In genomic region chr5:167573274-167574127, GRCh38 we compare ENCODE assay signal across 9 cellular contexts.
DNase-seq lines count a peak whose midpoint lies in the region; TF ChIP-seq lines count a peak whose summit lies in the region.
"Had no signal": no experiment of that assay in that cellular context is flagged by ENCODE, and none has a peak within 500 bp of the region (broad histone marks: within the 10 kb centered on the region; RNA-seq: fewer than 3 reads in every experiment).

No MANE protein-coding gene starts in this region.

- H3K9me3 Mint-ChIP-seq in endodermal cell (no peaks in the 10 kb centered on the region), immature natural killer cell (peaks cover 0 to 11% (median 3%) of the 10 kb centered on the region in 6 donors)
- H3K9me3 Mint-ChIP-seq in activated T-helper 1 cell treated with anti-CD3 and anti-CD28 coated beads, Interleukin-12 subunit alpha, Interleukin-12 subunit beta, Interleukin-2, Interleukin-4 antibody, amounts not matched to agents 30 ng/mL and 10 ng/mL and 1 ng/mL, durations not matched to agents 14 hours and 24 hours and 36 hours, result no peaks in the 10 kb centered on the region
- no peaks in the 10 kb centered on the region for H3K9me3 Mint-ChIP-seq in activated CD4-positive, alpha-beta T cell treated with anti-CD3 and anti-CD28 coated beads, Interleukin-2, amount 10 ng/mL, durations not matched to agents 24 days and 14 days

- H3K4me3 ChIP-seq in endodermal cell (ENCODE audit: low read length), result peak overlapping the region; percentile 85
- H3K4me3 ChIP-seq in neuron (ENCODE audit: low read length), result peak overlapping the region; percentile 91

- H3K27me3 Mint-ChIP-seq in endodermal cell (ENCODE audit: insufficient read depth), result peaks cover 10% of the 10 kb centered on the region
- peaks cover 9% of the 10 kb centered on the region for H3K27me3 Mint-ChIP-seq in activated T-helper 1 cell treated with anti-CD3 and anti-CD28 coated beads, Interleukin-12 subunit alpha, Interleukin-12 subunit beta, Interleukin-2, Interleukin-4 antibody, amounts not matched to agents 30 ng/mL and 10 ng/mL and 1 ng/mL, durations not matched to agents 14 hours and 24 hours and 36 hours (ENCODE audit: insufficient read depth)
- peaks cover 16% of the 10 kb centered on the region for H3K27me3 Mint-ChIP-seq in activated CD4-positive, alpha-beta T cell treated with anti-CD3 and anti-CD28 coated beads, Interleukin-2, amount 10 ng/mL, durations not matched to agents 24 days and 14 days
- peaks cover 0 to 3% (median 2%) of the 10 kb centered on the region in 3 donors for H3K27me3 Mint-ChIP-seq in immature natural killer cell (ENCODE audit: low read depth in 3 of 3)

- H3K27me3 ChIP-seq in endodermal cell (ENCODE audit: control insufficient read depth, insufficient read depth, low read length, poor library complexity, severe bottlenecking) (no peaks in the 10 kb centered on the region), neuron (ENCODE audit: insufficient read depth, low read length) (no peaks in the 10 kb centered on the region)

- WGBS in endodermal cell (ENCODE audit: insufficient coverage in 1 of 2, insufficient read length in 1 of 2), 2 experiments, result 1% methylated on average over 16 to 25 of the region's 25 CpGs

- H3K4me3 Mint-ChIP-seq in endodermal cell (peak overlapping the region; percentile 59), immature natural killer cell (no peak overlapping the region)
- no peak overlapping the region for H3K4me3 Mint-ChIP-seq in activated T-helper 1 cell treated with anti-CD3 and anti-CD28 coated beads, Interleukin-12 subunit alpha, Interleukin-12 subunit beta, Interleukin-2, Interleukin-4 antibody, amounts not matched to agents 30 ng/mL and 10 ng/mL and 1 ng/mL, durations not matched to agents 14 hours and 24 hours and 36 hours
- H3K4me3 Mint-ChIP-seq in activated CD4-positive, alpha-beta T cell treated with anti-CD3 and anti-CD28 coated beads, Interleukin-2, amount 10 ng/mL, durations not matched to agents 24 days and 14 days, result no peak overlapping the region

- peak overlapping the region; percentile 59 for H2AFZ ChIP-seq in neuron (ENCODE audit: low read depth, low read length)

- peaks cover 23% of the 10 kb centered on the region for H3K4me1 ChIP-seq in endodermal cell (ENCODE audit: control insufficient read depth, insufficient read depth, low read length)
- H3K4me1 ChIP-seq in neuron (ENCODE audit: insufficient read depth, low read length), result peaks cover 62% of the 10 kb centered on the region

- in situ Hi-C loops in GM13976 (cut with MboI; ENCODE audit: low sequenced_read_pairs, unreplicated experiment), result no loop called here

- H3K4me1 Mint-ChIP-seq in endodermal cell (peaks cover 68% of the 10 kb centered on the region), immature natural killer cell (no peaks in the 10 kb centered on the region)
- no peaks in the 10 kb centered on the region for H3K4me1 Mint-ChIP-seq in activated T-helper 1 cell treated with anti-CD3 and anti-CD28 coated beads, Interleukin-12 subunit alpha, Interleukin-12 subunit beta, Interleukin-2, Interleukin-4 antibody, amounts not matched to agents 30 ng/mL and 10 ng/mL and 1 ng/mL, durations not matched to agents 14 hours and 24 hours and 36 hours (ENCODE audit: low read depth)
- H3K4me1 Mint-ChIP-seq in activated CD4-positive, alpha-beta T cell treated with anti-CD3 and anti-CD28 coated beads, Interleukin-2, amount 10 ng/mL, durations not matched to agents 24 days and 14 days, result no peaks in the 10 kb centered on the region

- H3K36me3 ChIP-seq in endodermal cell (ENCODE audit: control insufficient read depth, insufficient read depth, low read length) (no peaks in the 10 kb centered on the region), neuron (ENCODE audit: insufficient read depth, low read length) (no peaks in the 10 kb centered on the region)
- H3K36me3 ChIP-seq: adrenal gland had no signal

- DNase-seq in D341Med (ENCODE audit: low spot score) (peak; percentile 28), NCI-H2171 treated with DMSO at 0.1 percent for 48 hours (lab: John Stamatoyannopoulos, UW) (peak; percentile 84), endodermal cell (peak; percentile 89), GM13976 (ENCODE audit: low spot score) (no peak), immature natural killer cell (no peak)
- DNase-seq in activated T-helper 1 cell treated with anti-CD3 and anti-CD28 coated beads, Interleukin-12 subunit alpha, Interleukin-12 subunit beta, Interleukin-2, Interleukin-4 antibody, amounts not matched to agents 30 ng/mL and 10 ng/mL and 1 ng/mL, durations not matched to agents 14 hours and 24 hours and 36 hours (ENCODE audit: low spot score), result no peak
- no peak for DNase-seq in activated CD4-positive, alpha-beta T cell treated with anti-CD3 and anti-CD28 coated beads, Interleukin-2, amount 10 ng/mL, durations not matched to agents 24 days and 14 days

- H3K36me3 Mint-ChIP-seq in endodermal cell (ENCODE audit: low read depth) (no peaks in the 10 kb centered on the region), immature natural killer cell (no peaks in the 10 kb centered on the region)
- no peaks in the 10 kb centered on the region for H3K36me3 Mint-ChIP-seq in activated T-helper 1 cell treated with anti-CD3 and anti-CD28 coated beads, Interleukin-12 subunit alpha, Interleukin-12 subunit beta, Interleukin-2, Interleukin-4 antibody, amounts not matched to agents 30 ng/mL and 10 ng/mL and 1 ng/mL, durations not matched to agents 14 hours and 24 hours and 36 hours (ENCODE audit: low read depth)
- no peaks in the 10 kb centered on the region for H3K36me3 Mint-ChIP-seq in activated CD4-positive, alpha-beta T cell treated with anti-CD3 and anti-CD28 coated beads, Interleukin-2, amount 10 ng/mL, durations not matched to agents 24 days and 14 days (ENCODE audit: low read depth)

- TF ChIP-seq CTCF in endodermal cell (conservative IDR thresholded peaks at IDR 0.05) (peak; percentile 26), GM13976 (IDR thresholded peaks at IDR 0.05; ENCODE audit: borderline replicate concordance, control extremely low read depth, extremely low read depth, insufficient read depth, missing control alignments) (no peak)

- H3K9ac ChIP-seq in endodermal cell (ENCODE audit: extremely low read depth, low read length, poor library complexity, severe bottlenecking), result peak overlapping the region; percentile 64

- peak overlapping the region; percentile 87 for H3K27ac ChIP-seq in endodermal cell (ENCODE audit: low read depth, low read length)
- H3K27ac ChIP-seq: adrenal gland had no signal

- H3K9me3 ChIP-seq in endodermal cell (ENCODE audit: control insufficient read depth, low read length) (no peaks in the 10 kb centered on the region), neuron (ENCODE audit: low read length) (no peaks in the 10 kb centered on the region)
- H3K9me3 ChIP-seq: adrenal gland had no signal

- intact Hi-C loops in activated T-helper 1 cell treated with anti-CD3 and anti-CD28 coated beads, Interleukin-12 subunit alpha, Interleukin-12 subunit beta, Interleukin-2, Interleukin-4 antibody, amounts not matched to agents 30 ng/mL and 10 ng/mL and 1 ng/mL, durations not matched to agents 14 hours and 24 hours and 36 hours (cut with micrococcal nuclease), result no loop called here
- intact Hi-C loops in activated CD4-positive, alpha-beta T cell treated with anti-CD3 and anti-CD28 coated beads, Interleukin-2, amount 10 ng/mL, durations not matched to agents 24 days and 14 days (cut with micrococcal nuclease), result no loop called here

- peak overlapping the region; percentile 72 for H3K27ac Mint-ChIP-seq in endodermal cell
- H3K27ac Mint-ChIP-seq in activated T-helper 1 cell treated with anti-CD3 and anti-CD28 coated beads, Interleukin-12 subunit alpha, Interleukin-12 subunit beta, Interleukin-2, Interleukin-4 antibody, amounts not matched to agents 30 ng/mL and 10 ng/mL and 1 ng/mL, durations not matched to agents 14 hours and 24 hours and 36 hours, result no peak overlapping the region
- H3K27ac Mint-ChIP-seq in activated CD4-positive, alpha-beta T cell treated with anti-CD3 and anti-CD28 coated beads, Interleukin-2, amount 10 ng/mL, durations not matched to agents 24 days and 14 days, result no peak overlapping the region
- no peak overlapping the region for H3K27ac Mint-ChIP-seq in immature natural killer cell

Comparison
In these comparisons a context has a peak if more than half of its experiments do, and no peak if none do; other contexts are left out.
1. DNase-seq: peak in D341Med (single experiment), NCI-H2171 treated with DMSO at 0.1 percent for 48 hours (single experiment) and endodermal cell (single experiment); none in activated T-helper 1 cell treated with anti-CD3 and anti-CD28 coated beads, Interleukin-12 subunit alpha, Interleukin-12 subunit beta, Interleukin-2, Interleukin-4 antibody, amounts not matched to agents 30 ng/mL and 10 ng/mL and 1 ng/mL, durations not matched to agents 14 hours and 24 hours and 36 hours (single experiment), GM13976 (single experiment), activated CD4-positive, alpha-beta T cell treated with anti-CD3 and anti-CD28 coated beads, Interleukin-2, amount 10 ng/mL, durations not matched to agents 24 days and 14 days (single experiment) and immature natural killer cell (0 of 3).